8 cellular contexts compared by ENCODE assay signal in the genomic region with DNA sequence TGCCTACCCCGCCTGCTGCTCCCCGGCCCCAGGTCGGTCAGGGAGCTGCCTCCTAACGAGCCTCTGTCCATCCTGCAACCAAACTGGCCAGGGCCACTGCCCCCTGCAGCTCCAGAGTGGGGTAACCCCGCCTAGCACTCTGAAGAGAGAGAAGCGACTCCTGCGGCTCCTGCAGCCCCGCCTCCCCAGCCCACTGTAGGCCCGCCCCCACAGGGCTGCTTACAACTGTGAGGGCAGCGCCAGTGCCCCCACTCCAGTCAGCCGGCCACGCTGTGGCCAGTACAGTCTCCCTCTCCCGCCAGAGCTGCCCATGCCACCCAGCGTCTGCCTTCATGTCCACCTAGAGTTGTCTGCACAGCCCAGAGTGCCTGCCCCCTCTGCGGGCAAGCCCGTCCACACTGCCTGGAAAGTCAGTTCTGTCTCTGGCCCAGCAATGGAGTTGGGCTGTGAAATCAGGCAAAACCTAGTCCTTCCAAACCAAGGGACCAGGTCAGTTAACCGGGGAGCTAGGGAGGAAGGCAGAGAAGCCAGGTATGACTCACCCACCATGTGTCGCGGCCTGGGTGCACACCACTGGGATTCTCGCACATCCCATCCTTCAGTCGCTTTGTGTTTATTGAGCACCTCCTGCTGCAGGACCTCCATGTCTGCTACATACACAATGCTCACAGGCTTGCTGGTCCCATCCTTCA.
DNase-seq lines count a peak whose midpoint lies in the region; ATAC-seq and TF ChIP-seq lines count a peak whose summit lies in the region.

No MANE protein-coding gene starts in this region.

- DNase-seq in AG20443 (ENCODE audit: low spot score) = peak; percentile 68
- peak; percentile 34 for DNase-seq in stromal cell of bone marrow (ENCODE audit: low read depth)

- no peaks in the 10 kb centered on the region for H3K9me3 ChIP-seq in iPS-18c (ENCODE audit: control insufficient read depth, insufficient read depth, low read length)

- no peak for TF ChIP-seq RAD21 in Ishikawa (IDR thresholded peaks at IDR 0.05; ENCODE audit: low read depth)

- peak overlapping the region; percentile 53 for H3K27ac ChIP-seq in angular gyrus (ENCODE audit: low read depth, low read length)

- ATAC-seq in HG03196 (IDR thresholded peaks at IDR 0.05; ENCODE audit: unreplicated experiment) (no peak), GM19455 (IDR thresholded peaks at IDR 0.05; ENCODE audit: unreplicated experiment) (no peak), HG03378 (IDR thresholded peaks at IDR 0.05; ENCODE audit: unreplicated experiment) (no peak)

- H3K4me3 ChIP-seq in iPS-18c (ENCODE audit: insufficient read depth, low read depth, low read length) = peak overlapping the region; percentile 6; the same call in 1 of the 2 replicates

- TF ChIP-seq EP300 in Ishikawa (IDR thresholded peaks at IDR 0.05; ENCODE audit: borderline replicate concordance) = no peak

TF ChIP-seq in Ishikawa, 13 proteins besides CTCF, POLR2A, EP300 and RAD21:
- TF ChIP-seq TEAD4 (IDR thresholded peaks at IDR 0.05) (no peak), CREB1 (IDR thresholded peaks at IDR 0.05; ENCODE audit: low read depth) (no peak)
- TF ChIP-seq, protein P1, sequence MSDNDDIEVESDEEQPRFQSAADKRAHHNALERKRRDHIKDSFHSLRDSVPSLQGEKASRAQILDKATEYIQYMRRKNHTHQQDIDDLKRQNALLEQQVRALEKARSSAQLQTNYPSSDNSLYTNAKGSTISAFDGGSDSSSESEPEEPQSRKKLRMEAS (IDR thresholded peaks at IDR 0.05) = 0 out of 2 replicates have a peak, but pooled peaks have one; percentile 22
